In genomic region chr5:122447941-122448340, GRCh38 we compare ENCODE assay signal across 28 cellular contexts.
"Had no signal": no experiment of that assay in that cellular context is flagged by ENCODE, and none has a peak within 500 bp of the region (broad histone marks: within the 10 kb centered on the region; RNA-seq: fewer than 3 reads in every experiment).

No MANE protein-coding gene starts in this region.

- H3K9me3 ChIP-seq: ascending aorta, breast epithelium, colonic mucosa, esophagus squamous epithelium, heart right ventricle had no signal

- H3K4me3 ChIP-seq: ascending aorta, breast epithelium, cardiac muscle cell, colonic mucosa, esophagus squamous epithelium, heart right ventricle, hepatocyte had no signal

- H3K27me3 ChIP-seq: ascending aorta, breast epithelium, cardiac muscle cell, colonic mucosa, esophagus squamous epithelium, heart right ventricle, hepatocyte had no signal

- H3K36me3 ChIP-seq: breast epithelium, cardiac muscle cell, colonic mucosa, WERI-Rb-1 had no signal

- H3K27ac ChIP-seq: ascending aorta, breast epithelium, cardiac muscle cell, colonic mucosa, epithelial cell of prostate, esophagus squamous epithelium, heart right ventricle, hepatocyte, WERI-Rb-1 had no signal

- DNase-seq: activated B cell treated with CpG ODN at 0.5 μM for 24 hours; activated CD4-positive, alpha-beta memory T cell treated with anti-CD3 and anti-CD28 coated beads for 36 hours; activated CD4-positive, alpha-beta T cell treated with anti-CD3 and anti-CD28 coated beads for 48 hours; activated CD4-positive, alpha-beta T cell treated with anti-CD3 and anti-CD28 coated beads, Interleukin-2, amount 50 U/mL, for 1 hour; activated CD8-positive, alpha-beta memory T cell treated with anti-CD3 and anti-CD28 coated beads, Interleukin-2, amount 10 ng/mL, durations not matched to agents 7 days and 5 days; activated CD8-positive, alpha-beta memory T cell treated with anti-CD3 and anti-CD28 coated beads, Interleukin-2, amount 50 U/mL, for 4 hours; activated CD8-positive, alpha-beta T cell treated with anti-CD3 and anti-CD28 coated beads, Interleukin-2, amount 10 ng/mL, durations not matched to agents 7 days and 5 days; activated effector memory CD4-positive, alpha-beta T cell treated with anti-CD3 and anti-CD28 coated beads, Interleukin-2, amount 50 U/mL, for 16 hours; activated naive CD4-positive, alpha-beta T cell treated with anti-CD3 and anti-CD28 coated beads for 36 hours; activated naive CD8-positive, alpha-beta T cell treated with anti-CD3 and anti-CD28 coated beads, Interleukin-2, amount 10 ng/mL, durations not matched to agents 7 days and 5 days; activated T-cell treated with anti-CD3 and anti-CD28 coated beads, Interleukin-2, amount 50 U/mL, for 1 hour; activated T-cell treated with anti-CD3 and anti-CD28 coated beads, Interleukin-2, amount 50 U/mL, for 48 hours; central memory CD4-positive, alpha-beta T cell; cerebellar nuclear complex; colonic mucosa; effector CD8-positive, alpha-beta T cell; esophagus squamous epithelium; foreskin melanocyte; heart right ventricle; T1000; WERI-Rb-1 had no signal

- H2AFZ ChIP-seq: hepatocyte had no signal

- H3K4me2 ChIP-seq: hepatocyte had no signal

- H3K79me2 ChIP-seq: hepatocyte had no signal

- ATAC-seq: activated CD4-positive, CD25-positive, alpha-beta regulatory T cell treated with anti-CD3 and anti-CD28 coated beads, Interleukin-2, amount 50 U/mL, for 24 hours; activated CD8-positive, alpha-beta memory T cell treated with anti-CD3 and anti-CD28 coated beads, Interleukin-2, amount 10 ng/mL, durations not matched to agents 7 days and 5 days; activated CD8-positive, alpha-beta T cell treated with anti-CD3 and anti-CD28 coated beads, Interleukin-2, amount 10 ng/mL, durations not matched to agents 7 days and 5 days; activated naive CD4-positive, alpha-beta T cell treated with anti-CD3 and anti-CD28 coated beads, Interleukin-2, amount 50 U/mL, for 72 hours; heart right ventricle had no signal

- H3K4me1 ChIP-seq: breast epithelium, colonic mucosa, esophagus squamous epithelium, heart right ventricle had no signal
